In genomic region chr13:29743229-29743786, GRCh38 we compare ENCODE assay signal across 13 cellular contexts.
DNase-seq lines count a peak whose midpoint lies in the region; ATAC-seq and TF ChIP-seq lines count a peak whose summit lies in the region.
"Had no signal": no experiment of that assay in that cellular context is flagged by ENCODE, and none has a peak within 500 bp of the region (broad histone marks: within the 10 kb centered on the region; RNA-seq: fewer than 3 reads in every experiment).

No MANE protein-coding gene starts in this region.

- ATAC-seq in omental fat pad (ENCODE audit: low FRiP score) (peak; percentile 23), HG02759 (IDR thresholded peaks at IDR 0.05; ENCODE audit: unreplicated experiment) (no peak), HG02623 (IDR thresholded peaks at IDR 0.05; ENCODE audit: unreplicated experiment) (no peak), HG03095 (IDR thresholded peaks at IDR 0.05; ENCODE audit: unreplicated experiment) (no peak)

- no peaks in the 10 kb centered on the region for H4K20me1 ChIP-seq in OCI-LY3 (ENCODE audit: insufficient read depth, low read length)

- POLR2A ChIA-PET in AG04450 (lab: Yijun Ruan, JAX) = no interaction called here

- H3K9ac ChIP-seq in OCI-LY3 (ENCODE audit: low read length) = peak overlapping the region; percentile 11; the same call in 1 of the 2 replicates

- H3K9me3 ChIP-seq in AG04450 (ENCODE audit: control insufficient read depth, insufficient read depth, low read length) (no peaks in the 10 kb centered on the region), OCI-LY3 (ENCODE audit: insufficient read depth, low read length) (no peaks in the 10 kb centered on the region), adrenal gland (replicated peaks in 1 of 3) (no peaks in the 10 kb centered on the region)
- H3K9me3 ChIP-seq: esophagus squamous epithelium had no signal

- H3K4me2 ChIP-seq in OCI-LY3 (ENCODE audit: low read length) = peak overlapping the region; percentile 49
- H3K4me2 ChIP-seq: PC-9 had no signal

- TF ChIP-seq CTCF in AG04450 (IDR thresholded peaks at IDR 0.05; ENCODE audit: low read depth, low read length) (no peak), OCI-LY3 (IDR thresholded peaks at IDR 0.05; ENCODE audit: low read depth, low read length) (no peak), fibroblast of pulmonary artery (IDR thresholded peaks at IDR 0.05; ENCODE audit: low read length, missing control alignments) (no peak), omental fat pad (IDR thresholded peaks at IDR 0.05) (no peak), adrenal gland (IDR thresholded peaks at IDR 0.05) (no peak)

- H3K36me3 ChIP-seq in OCI-LY3 (replicated peaks; ENCODE audit: low read depth, low read length) (no peaks in the 10 kb centered on the region), adrenal gland (replicated peaks in 1 of 2) (no peaks in the 10 kb centered on the region)
- H3K36me3 ChIP-seq: esophagus squamous epithelium had no signal

- WGBS in adrenal gland, 4 donors = 69 to 77% (median 72%) methylated on average over 11 to 15 of the region's 15 CpGs

- intact Hi-C loops in adrenal gland (cut with DNase I) = no loop called here

- no peaks in the 10 kb centered on the region for H3K79me2 ChIP-seq in OCI-LY3 (ENCODE audit: low read length)

- no peak for TF ChIP-seq POLR2A in adrenal gland (IDR thresholded peaks at IDR 0.05)

- H3K27ac ChIP-seq in AG04450 (ENCODE audit: low read depth, low read length) (peak overlapping the region; percentile 43), OCI-LY3 (ENCODE audit: low read length) (no peak overlapping the region; the same call in 1 of the 2 replicates), adrenal gland (no peak overlapping the region)
- H3K27ac ChIP-seq: PC-9 had no signal

- H3K4me3 ChIP-seq in AG04450 (ENCODE audit: low read depth, low read length) = no peak overlapping the region
- no peak overlapping the region for H3K4me3 ChIP-seq in OCI-LY3 (ENCODE audit: low read length)
- no peak overlapping the region for H3K4me3 ChIP-seq in fibroblast of pulmonary artery (replicated peaks; ENCODE audit: low read depth, low read length)
- H3K4me3 ChIP-seq in adrenal gland = no peak overlapping the region
- H3K4me3 ChIP-seq: esophagus squamous epithelium, PC-9 had no signal

- CTCF ChIA-PET in AG04450 (lab: Charles Lee) = interaction anchor here (1.8 kb wide), 1 partner anchor 36 kb away, joined by 5 read pairs; no protein-coding TSS in a partner anchor

- peak; percentile 43 for DNase-seq in AG04450 (ENCODE audit: low read depth, low spot score)
- peak; percentile 6 for DNase-seq in fibroblast of pulmonary artery (ENCODE audit: low read depth)
- no peak for DNase-seq in omental fat pad (ENCODE audit: low spot score)
- DNase-seq in adrenal gland = no peak
- DNase-seq: activated CD4-positive, CD25-positive, alpha-beta regulatory T cell treated with anti-CD3 and anti-CD28 coated beads, Interleukin-2, amount 50 U/mL, for 72 hours; activated naive CD4-positive, alpha-beta T cell treated with anti-CD3 and anti-CD28 coated beads, Interleukin-2, amount 10 ng/mL, durations not matched to agents 7 days and 5 days; esophagus squamous epithelium; NCI-H1436; PC-9 had no signal

- H2AFZ ChIP-seq in OCI-LY3 (ENCODE audit: low read depth, low read length) = peak overlapping the region; percentile 35; the same call in 1 of the 2 replicates
- H2AFZ ChIP-seq: PC-9 had no signal

- H3K4me1 ChIP-seq in OCI-LY3 (ENCODE audit: low read length) (peaks cover 45% of the 10 kb centered on the region), adrenal gland (replicated peaks in 1 of 2) (no peaks in the 10 kb centered on the region)

- H3K27me3 ChIP-seq in AG04450 (ENCODE audit: control insufficient read depth, insufficient read depth, low read length) (peaks cover 5% of the 10 kb centered on the region), OCI-LY3 (ENCODE audit: low read depth, low read length) (0 out of 2 replicates have a peak, but pooled peaks cover 4% of the 10 kb centered on the region), adrenal gland (no peaks in the 10 kb centered on the region)

Comparison
In these comparisons a context has a peak if more than half of its experiments do, and no peak if none do; other contexts are left out.
1. DNase-seq: peak in AG04450 (single experiment) and fibroblast of pulmonary artery (single experiment); none in omental fat pad (single experiment) and adrenal gland (0 of 7).